17 cellular contexts compared by ENCODE assay signal in the genomic region with DNA sequence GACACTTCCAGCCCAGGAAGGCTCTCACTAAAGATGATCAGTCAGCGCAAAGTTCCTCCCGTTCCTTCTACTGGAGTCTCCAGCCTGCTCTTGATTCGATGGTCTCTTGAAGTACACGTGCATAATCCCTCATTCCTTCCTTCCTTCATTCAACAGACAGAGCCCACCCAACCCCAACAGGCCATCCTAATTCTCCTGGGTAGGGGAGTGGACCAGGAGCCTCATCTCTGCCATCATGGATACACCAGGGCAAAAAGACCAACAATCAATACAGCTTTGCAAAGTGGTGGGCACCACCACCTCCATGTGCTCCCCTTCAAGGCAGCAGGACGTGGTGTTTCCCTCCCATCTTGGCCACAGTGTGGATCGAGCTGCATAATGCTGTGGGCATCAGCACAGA.
"Had no signal": no experiment of that assay in that cellular context is flagged by ENCODE, and none has a peak within 500 bp of the region (broad histone marks: within the 10 kb centered on the region; RNA-seq: fewer than 3 reads in every experiment).

No MANE protein-coding gene starts in this region.

- H3K27ac ChIP-seq: SJSA1, SK-N-MC had no signal

- H3K4me3 ChIP-seq: SJSA1, SK-N-MC had no signal

- H3K4me1 ChIP-seq: SJSA1 had no signal

- H3K36me3 ChIP-seq: SJSA1 had no signal

- H3K9me3 ChIP-seq: SJSA1 had no signal

- H3K27me3 ChIP-seq: SJSA1 had no signal

- DNase-seq: IMR-90, Karpas-422, KG1, MM.1S, NCI-H1092 treated with DMSO at 0.1 percent for 48 hours, NCI-H1436, NCI-H187 treated with DMSO at 0.1 percent for 48 hours, NCI-H2029 treated with DMSO at 0.1 percent for 48 hours, NCI-H2227 treated with DMSO at 0.1 percent for 48 hours, NCI-H524, NCI-H526 treated with DMSO at 0.1 percent for 48 hours, NCI-H748 treated with DMSO at 0.1 percent for 48 hours, Right ventricle myocardium superior, RPMI8226, SIG-M5 had no signal
